5 cellular contexts compared by ENCODE assay signal in genomic region chr5:141188682-141189081, GRCh38. TPM values are rescaled to one million over a fixed set of nuclear protein-coding genes. Genes with fewer than 3 reads are reported as not detected.
"Had no signal": no experiment of that assay in that cellular context is flagged by ENCODE, and none has a peak within 500 bp of the region (broad histone marks: within the 10 kb centered on the region; RNA-seq: fewer than 3 reads in every experiment).

No MANE protein-coding gene starts in this region.

RNA-seq across cellular contexts. Expression of gene PCDHB9, which starts 1.7 kb away (rescaled TPM):
- total RNA-seq: HT1080, K562 had no signal
- polyA plus RNA-seq: K562 had no signal

RNA-seq across cellular contexts. Expression of gene PCDHB10, which starts 3.5 kb away (rescaled TPM):
- total RNA-seq: HepG2, HT-29, K562 had no signal
- polyA plus RNA-seq: IgD-negative memory B cell, K562 had no signal

RNA-seq across cellular contexts. Expression of gene PCDHB16, which starts 6.5 kb away (rescaled TPM):
- total RNA-seq: HT1080, K562 had no signal
- polyA plus RNA-seq: IgD-negative memory B cell, K562 had no signal

RNA-seq across cellular contexts. Expression of gene PCDHB11, which starts 10.7 kb away (rescaled TPM):
- total RNA-seq: HT1080, K562 had no signal
- polyA plus RNA-seq: HepG2, IgD-negative memory B cell, K562 had no signal

RNA-seq across cellular contexts. Expression of gene PCDHB8, which starts 11.1 kb away (rescaled TPM):
- total RNA-seq: HT-29, HT1080, K562 had no signal
- polyA plus RNA-seq: IgD-negative memory B cell, K562 had no signal
